ENCODE assay signal across 8 cellular contexts in genomic region chr5:102295534-102296228, GRCh38. TPM values are rescaled to one million over a fixed set of nuclear protein-coding genes. Genes with fewer than 3 reads are reported as not detected.
A peak's percentile ranks its signal among the peaks of the same experiment; 100 is the strongest.
DNase-seq lines count a peak whose midpoint lies in the region; ATAC-seq and TF ChIP-seq lines count a peak whose summit lies in the region.

No MANE protein-coding gene starts in this region.

- H3K27me3 ChIP-seq in mucosa of stomach (ENCODE audit: control insufficient read depth, insufficient read depth, low read length) (no peaks in the 10 kb centered on the region), Karpas-422 (ENCODE audit: low read length) (no peaks in the 10 kb centered on the region)

- H2AFZ ChIP-seq in Karpas-422 (ENCODE audit: low read length) = no peak overlapping the region

- no peak overlapping the region for H3K4me2 ChIP-seq in Karpas-422 (ENCODE audit: low read depth, low read length, poor library complexity, severe bottlenecking)

- no peaks in the 10 kb centered on the region for H4K20me1 ChIP-seq in Karpas-422 (ENCODE audit: insufficient read depth, low read depth, low read length)

- no peaks in the 10 kb centered on the region for H3K79me2 ChIP-seq in Karpas-422 (ENCODE audit: low read length)

- no peaks in the 10 kb centered on the region for H3K9me2 ChIP-seq in Karpas-422 (replicated peaks; ENCODE audit: insufficient read depth, low read length)

- peak; percentile 14 for ATAC-seq in GM19397 (IDR thresholded peaks at IDR 0.05; ENCODE audit: unreplicated experiment)

- H3K27ac ChIP-seq in Karpas-422 (ENCODE audit: low read length) = no peak overlapping the region

- H3K4me1 ChIP-seq in mucosa of stomach (ENCODE audit: control insufficient read depth, insufficient read depth, low read length) = no peaks in the 10 kb centered on the region
- H3K4me1 ChIP-seq in Karpas-422 (ENCODE audit: low read length) = no peaks in the 10 kb centered on the region

- no peak for TF ChIP-seq CTCF in choroid plexus epithelial cell (conservative IDR thresholded peaks at IDR 0.05; ENCODE audit: low read depth, low read length)

- H3K4me3 ChIP-seq in choroid plexus epithelial cell (ENCODE audit: low read depth, low read length) = peak overlapping the region; percentile 55
- H3K4me3 ChIP-seq in mucosa of stomach (ENCODE audit: low read length) = peak overlapping the region; percentile 10
- H3K4me3 ChIP-seq in Karpas-422 (ENCODE audit: low read length) = no peak overlapping the region

- DNase-seq in AML-193 (lab: John Stamatoyannopoulos, UW) (peak; percentile 14 to 16), HK-2 (ENCODE audit: unreplicated experiment) (peak; percentile 30), choroid plexus epithelial cell (ENCODE audit: low read depth) (no peak), UCSD-AML1 (lab: John Stamatoyannopoulos, UW; ENCODE audit: unreplicated experiment) (no peak), hippocampal formation (lab: John Stamatoyannopoulos, UW) (no peak), Karpas-422 (no peak)

- H3K9ac ChIP-seq in mucosa of stomach (ENCODE audit: low read length) (peak overlapping the region; percentile 47), Karpas-422 (ENCODE audit: low read length) (no peak overlapping the region)

- H3K36me3 ChIP-seq in mucosa of stomach (ENCODE audit: control insufficient read depth, insufficient read depth, low read length) = no peaks in the 10 kb centered on the region
- H3K36me3 ChIP-seq in Karpas-422 (ENCODE audit: insufficient read depth, low read length) = no peaks in the 10 kb centered on the region

- H3K9me3 ChIP-seq in mucosa of stomach (ENCODE audit: control insufficient read depth, low read length) = no peaks in the 10 kb centered on the region
- H3K9me3 ChIP-seq in Karpas-422 (ENCODE audit: low read length) = no peaks in the 10 kb centered on the region; the same call in 1 of the 2 replicates

RNA-seq across cellular contexts. Expression of gene SLCO4C1, which starts 0.4 kb away (rescaled TPM):
- not detected in 2 replicates for total RNA-seq in Karpas-422 (2014; rRNA removed; shearing (Covaris generic); ENCODE audit: low replicate concordance)

Comparison
In these comparisons a context has a peak if more than half of its experiments do, and no peak if none do; other contexts are left out.
1. DNase-seq: peak in AML-193 (2 of 2) and HK-2 (single experiment); none in choroid plexus epithelial cell (single experiment), UCSD-AML1 (single experiment), hippocampal formation (0 of 2) and Karpas-422 (single experiment).